6 cellular contexts compared by ENCODE assay signal in genomic region chr5:127776477-127776876, GRCh38.
"Had no signal": no experiment of that assay in that cellular context is flagged by ENCODE, and none has a peak within 500 bp of the region (broad histone marks: within the 10 kb centered on the region; RNA-seq: fewer than 3 reads in every experiment).

No MANE protein-coding gene starts in this region.

- H3K4me2 ChIP-seq: KMS-11 had no signal

- H3K4me3 ChIP-seq: K562 had no signal

- H3K27ac ChIP-seq: HL-60, KMS-11 had no signal

- DNase-seq: IMR-90, KBM-7, KG1 had no signal

- H3K9ac ChIP-seq: KMS-11 had no signal
